ENCODE assay signal across 7 cellular contexts in the genomic region with DNA sequence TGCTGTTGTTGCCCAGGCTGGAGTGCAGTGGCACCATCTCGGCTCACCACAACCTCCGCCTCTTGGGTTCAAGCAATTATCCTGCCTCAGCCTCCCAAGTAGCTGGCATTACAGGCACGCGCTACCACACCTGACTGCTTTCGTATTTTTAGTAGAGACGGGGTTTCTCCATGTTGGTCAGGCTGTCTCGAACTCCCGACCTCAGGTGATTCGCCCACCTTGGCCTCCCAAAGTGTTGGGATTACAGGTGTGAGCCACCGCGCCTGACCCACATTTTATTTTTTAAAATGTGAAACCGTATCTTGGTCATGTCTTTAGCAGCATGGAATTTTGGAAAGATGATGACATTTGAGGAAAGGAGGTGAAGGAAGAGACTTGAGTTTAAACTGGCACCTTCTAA. TPM values are rescaled to one million over a fixed set of nuclear protein-coding genes. Genes with fewer than 3 reads are reported as not detected.
"Had no signal": no experiment of that assay in that cellular context is flagged by ENCODE, and none has a peak within 500 bp of the region (broad histone marks: within the 10 kb centered on the region; RNA-seq: fewer than 3 reads in every experiment).

No MANE protein-coding gene starts in this region.

RNA-seq across cellular contexts. Expression of a gene that starts 47.5 kb away (rescaled TPM):
- total RNA-seq: LHCN-M2, OCI-LY7, SJCRH30, SK-MEL-5 had no signal

RNA-seq across cellular contexts. Expression of a gene that starts 55.9 kb away (rescaled TPM):
- total RNA-seq: LHCN-M2, MCF 10A, NCI-H460, RPMI7951, SK-MEL-5 had no signal
